14 cellular contexts compared by ENCODE assay signal in genomic region chr17:3513305-3514035, GRCh38. TPM values are rescaled to one million over a fixed set of nuclear protein-coding genes. Genes with fewer than 3 reads are reported as not detected.
DNase-seq lines count a peak whose midpoint lies in the region; ATAC-seq and TF ChIP-seq lines count a peak whose summit lies in the region.
"Had no signal": no experiment of that assay in that cellular context is flagged by ENCODE, and none has a peak within 500 bp of the region (broad histone marks: within the 10 kb centered on the region; RNA-seq: fewer than 3 reads in every experiment).

No MANE protein-coding gene starts in this region.

- TF ChIP-seq CTCF in left ventricle myocardium inferior (IDR thresholded peaks at IDR 0.05; ENCODE audit: borderline replicate concordance) (no peak), progenitor cell of endocrine pancreas (IDR thresholded peaks at IDR 0.05; ENCODE audit: unreplicated experiment) (no peak), spleen (IDR thresholded peaks at IDR 0.05 in 8 of 11, conservative IDR thresholded peaks at IDR 0.05 in 3 of 11) (no peak)

- no peaks in the 10 kb centered on the region for H3K4me1 Mint-ChIP-seq in stimulated activated naive CD8-positive, alpha-beta T cell treated with anti-CD3 and anti-CD28 coated beads, Interleukin-15, amount 100 ng/mL, for 72 hours
- peaks cover 10% of the 10 kb centered on the region for H3K4me1 Mint-ChIP-seq in progenitor cell of endocrine pancreas (ENCODE audit: low read depth)

- H3K9me3 ChIP-seq in left ventricle myocardium inferior (replicated peaks), result no peaks in the 10 kb centered on the region
- H3K9me3 ChIP-seq in spleen, result no peaks in the 10 kb centered on the region
- H3K9me3 ChIP-seq: mucosa of descending colon had no signal

- intact Hi-C loops in left ventricle myocardium inferior (cut with micrococcal nuclease), result no loop called here
- intact Hi-C loops in spleen (cut with DNase I; ENCODE audit: low total_unique reads), result no loop called here

- H3K9me3 Mint-ChIP-seq in stimulated activated naive CD8-positive, alpha-beta T cell treated with anti-CD3 and anti-CD28 coated beads, Interleukin-15, amount 100 ng/mL, for 72 hours, result no peaks in the 10 kb centered on the region
- peaks cover 3% of the 10 kb centered on the region for H3K9me3 Mint-ChIP-seq in progenitor cell of endocrine pancreas (ENCODE audit: low read depth)

- no peak for DNase-seq in stimulated activated naive CD8-positive, alpha-beta T cell treated with anti-CD3 and anti-CD28 coated beads, Interleukin-15, amount 100 ng/mL, for 72 hours
- DNase-seq in stimulated activated naive CD8-positive, alpha-beta T cell treated with anti-CD3 and anti-CD28 coated beads, Interleukin-15, Interleukin-2, amounts not matched to agents 100 U/mL and 50 U/mL, for 24 hours, result no peak
- DNase-seq in left ventricle myocardium inferior (no peak), progenitor cell of endocrine pancreas (ENCODE audit: low spot score, unreplicated experiment) (no peak), spleen (no peak), NCI-H82 (lab: John Stamatoyannopoulos, UW) (no peak), SKM-1 (lab: John Stamatoyannopoulos, UW; ENCODE audit: unreplicated experiment) (no peak), T1000 (lab: John Stamatoyannopoulos, UW) (no peak)
- DNase-seq: activated T-cell treated with anti-CD3 and anti-CD28 coated beads, Interleukin-2, amount 50 U/mL, for 24 hours; DMS79; PC-9; stimulated activated CD4-positive, alpha-beta T cell treated with anti-CD3 and anti-CD28 coated beads, Interleukin-12 subunit alpha, Interleukin-12 subunit beta, amount 100 ng/mL, for 4 hours; stimulated activated CD8-positive, alpha-beta memory T cell treated with anti-CD3 and anti-CD28 coated beads, Interleukin-4, amount 100 ng/mL, for 48 hours had no signal

- H3K27me3 ChIP-seq in left ventricle myocardium inferior (ENCODE audit: low read depth), result no peaks in the 10 kb centered on the region
- no peaks in the 10 kb centered on the region for H3K27me3 ChIP-seq in spleen (replicated peaks in 1 of 7)

- ATAC-seq in stimulated activated naive CD8-positive, alpha-beta T cell treated with anti-CD3 and anti-CD28 coated beads, Interleukin-15, amount 100 ng/mL, for 72 hours, result peak; percentile 69
- no peak for ATAC-seq in stimulated activated naive CD8-positive, alpha-beta T cell treated with anti-CD3 and anti-CD28 coated beads, Interleukin-15, Interleukin-2, amounts not matched to agents 100 U/mL and 50 U/mL, for 24 hours

- H3K4me3 ChIP-seq in left ventricle myocardium inferior, result peak overlapping the region; percentile 48
- H3K4me3 ChIP-seq in spleen, result no peak overlapping the region
- H3K4me3 ChIP-seq: mucosa of descending colon, PC-9 had no signal

- 82 to 94% (median 88%) methylated on average over 23 of the region's 23 CpGs for WGBS in spleen, 5 donors

- H3K27me3 Mint-ChIP-seq in stimulated activated naive CD8-positive, alpha-beta T cell treated with anti-CD3 and anti-CD28 coated beads, Interleukin-15, amount 100 ng/mL, for 72 hours, result no peaks in the 10 kb centered on the region
- no peaks in the 10 kb centered on the region for H3K27me3 Mint-ChIP-seq in progenitor cell of endocrine pancreas

- TF ChIP-seq POLR2A in spleen (IDR thresholded peaks at IDR 0.05), result no peak

- H3K4me1 ChIP-seq in left ventricle myocardium inferior (peaks cover 40% of the 10 kb centered on the region), spleen (no peaks in the 10 kb centered on the region)

- H3K36me3 Mint-ChIP-seq in progenitor cell of endocrine pancreas (ENCODE audit: insufficient read depth), result peaks cover 2% of the 10 kb centered on the region

- peak overlapping the region in 1 of 2 donors; percentile 42 for H3K27ac Mint-ChIP-seq in stimulated activated naive CD8-positive, alpha-beta T cell treated with anti-CD3 and anti-CD28 coated beads, Interleukin-15, amount 100 ng/mL, for 72 hours
- peak overlapping the region; percentile 87 for H3K27ac Mint-ChIP-seq in progenitor cell of endocrine pancreas
- H3K27ac Mint-ChIP-seq: activated T-cell treated with anti-CD3 and anti-CD28 coated beads, Interleukin-2, amount 50 U/mL, for 24 hours had no signal

- H3K4me3 Mint-ChIP-seq in stimulated activated naive CD8-positive, alpha-beta T cell treated with anti-CD3 and anti-CD28 coated beads, Interleukin-15, amount 100 ng/mL, for 72 hours, result peak overlapping the region; percentile 42 to 61
- H3K4me3 Mint-ChIP-seq in progenitor cell of endocrine pancreas (ENCODE audit: low read depth), result no peak overlapping the region
- H3K4me3 Mint-ChIP-seq: activated T-cell treated with anti-CD3 and anti-CD28 coated beads, Interleukin-2, amount 50 U/mL, for 24 hours had no signal

- H3K27ac ChIP-seq in left ventricle myocardium inferior (replicated peaks) (peak overlapping the region; percentile 97), spleen (peak overlapping the region in 1 of 8 donors; percentile 37)
- H3K27ac ChIP-seq: PC-9 had no signal

- peaks cover 6% of the 10 kb centered on the region for H3K36me3 ChIP-seq in left ventricle myocardium inferior
- no peaks in the 10 kb centered on the region for H3K36me3 ChIP-seq in spleen

RNA-seq across cellular contexts. Expression of gene ASPA, which starts 37.7 kb away (rescaled TPM):
- total RNA-seq in left ventricle myocardium inferior, result 2.8 TPM
- total RNA-seq in progenitor cell of endocrine pancreas, result not detected in 2 replicates
- 10 to 100 TPM in 1 of 7 donors, 1 to 10 TPM in 6; 1.4 to 10.8 (median 7.0) TPM for total RNA-seq in spleen
- 1 to 10 TPM in 1 of 3 donors, under 1 TPM in 2; 0.86 to 1.6 (median 0.93) TPM for polyA plus RNA-seq in spleen
- total RNA-seq: PC-9 had no signal

RNA-seq across cellular contexts. Expression of gene SPATA22, which starts 41.9 kb away (rescaled TPM):
- total RNA-seq in left ventricle myocardium inferior (0.44 TPM), progenitor cell of endocrine pancreas (not detected in 2 replicates), spleen (under 1 TPM in 1 of 7 donors, not detected in 6; 0.54 TPM)
- polyA plus RNA-seq in spleen, result under 1 TPM; 0.22 to 0.80 (median 0.24) TPM
- total RNA-seq: PC-9 had no signal

RNA-seq across cellular contexts. Expression of gene TRPV3, which starts 44.1 kb away (rescaled TPM):
- total RNA-seq in left ventricle myocardium inferior (1.0 TPM), progenitor cell of endocrine pancreas (1.6 and 2.7 TPM in 2 replicates), spleen (1 to 10 TPM in 5 of 7 donors, under 1 TPM in 2; 0.32 to 2.0 (median 1.2) TPM)
- under 1 TPM; 0.13 to 0.45 (median 0.20) TPM for polyA plus RNA-seq in spleen
